Comparison of ENCODE assay signal across 1 cellular context in the genomic region with DNA sequence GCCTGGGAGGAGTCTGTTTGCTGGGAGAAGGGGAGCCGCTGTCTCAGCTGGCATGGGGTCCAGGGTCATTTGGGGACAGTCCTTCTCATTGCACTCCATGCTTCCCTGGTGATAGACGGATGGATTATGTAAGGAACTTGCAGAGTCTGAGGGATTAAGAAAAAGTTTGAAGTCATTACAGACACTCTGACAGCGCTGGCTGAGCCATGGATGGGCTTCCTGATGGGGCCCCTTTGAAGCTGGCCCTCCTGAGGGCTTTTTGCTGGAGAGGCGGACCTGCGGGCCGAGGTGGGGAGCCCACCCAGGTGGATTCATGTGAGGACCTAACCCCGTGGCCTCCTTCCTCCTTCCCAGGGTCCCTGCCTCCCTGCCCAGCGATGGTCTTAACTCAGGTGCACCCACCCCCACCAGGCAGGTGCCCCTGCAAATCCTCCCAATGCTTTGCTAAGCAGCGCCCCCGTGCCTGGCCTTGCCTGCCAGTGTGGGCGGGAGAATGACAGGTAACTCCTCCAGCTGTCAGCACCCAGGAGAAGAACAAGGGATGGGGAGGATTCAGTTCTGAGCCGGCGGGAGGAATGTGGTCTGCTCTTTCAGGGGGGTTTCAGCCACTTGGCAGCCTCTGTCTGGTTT.
TF ChIP-seq lines count a peak whose summit lies in the region.

No MANE protein-coding gene starts in this region.

TF ChIP-seq in A549, 52 proteins besides CTCF, POLR2A, EP300 and RAD21 (continued from another document):
- TF ChIP-seq, protein P1, sequence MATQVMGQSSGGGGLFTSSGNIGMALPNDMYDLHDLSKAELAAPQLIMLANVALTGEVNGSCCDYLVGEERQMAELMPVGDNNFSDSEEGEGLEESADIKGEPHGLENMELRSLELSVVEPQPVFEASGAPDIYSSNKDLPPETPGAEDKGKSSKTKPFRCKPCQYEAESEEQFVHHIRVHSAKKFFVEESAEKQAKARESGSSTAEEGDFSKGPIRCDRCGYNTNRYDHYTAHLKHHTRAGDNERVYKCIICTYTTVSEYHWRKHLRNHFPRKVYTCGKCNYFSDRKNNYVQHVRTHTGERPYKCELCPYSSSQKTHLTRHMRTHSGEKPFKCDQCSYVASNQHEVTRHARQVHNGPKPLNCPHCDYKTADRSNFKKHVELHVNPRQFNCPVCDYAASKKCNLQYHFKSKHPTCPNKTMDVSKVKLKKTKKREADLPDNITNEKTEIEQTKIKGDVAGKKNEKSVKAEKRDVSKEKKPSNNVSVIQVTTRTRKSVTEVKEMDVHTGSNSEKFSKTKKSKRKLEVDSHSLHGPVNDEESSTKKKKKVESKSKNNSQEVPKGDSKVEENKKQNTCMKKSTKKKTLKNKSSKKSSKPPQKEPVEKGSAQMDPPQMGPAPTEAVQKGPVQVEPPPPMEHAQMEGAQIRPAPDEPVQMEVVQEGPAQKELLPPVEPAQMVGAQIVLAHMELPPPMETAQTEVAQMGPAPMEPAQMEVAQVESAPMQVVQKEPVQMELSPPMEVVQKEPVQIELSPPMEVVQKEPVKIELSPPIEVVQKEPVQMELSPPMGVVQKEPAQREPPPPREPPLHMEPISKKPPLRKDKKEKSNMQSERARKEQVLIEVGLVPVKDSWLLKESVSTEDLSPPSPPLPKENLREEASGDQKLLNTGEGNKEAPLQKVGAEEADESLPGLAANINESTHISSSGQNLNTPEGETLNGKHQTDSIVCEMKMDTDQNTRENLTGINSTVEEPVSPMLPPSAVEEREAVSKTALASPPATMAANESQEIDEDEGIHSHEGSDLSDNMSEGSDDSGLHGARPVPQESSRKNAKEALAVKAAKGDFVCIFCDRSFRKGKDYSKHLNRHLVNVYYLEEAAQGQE (IDR thresholded peaks at IDR 0.05) = no peak
